In genomic region chr17:45081046-45081703, GRCh38 we compare ENCODE assay signal across 28 cellular contexts. TPM values are rescaled to one million over a fixed set of nuclear protein-coding genes. Genes with fewer than 3 reads are reported as not detected.
A peak's percentile ranks its signal among the peaks of the same experiment; 100 is the strongest.
DNase-seq lines count a peak whose midpoint lies in the region; TF ChIP-seq lines count a peak whose summit lies in the region.
"Had no signal": no experiment of that assay in that cellular context is flagged by ENCODE, and none has a peak within 500 bp of the region (broad histone marks: within the 10 kb centered on the region; RNA-seq: fewer than 3 reads in every experiment).

No MANE protein-coding gene starts in this region.

- POLR2A ChIA-PET in SK-N-SH (lab: Yijun Ruan, JAX): interaction anchor here (0.8 kb wide), 1 partner anchor 67 kb away, joined by 4 read pairs; the partner anchor contains the start of gene HEXIM1
- POLR2A ChIA-PET in activated CD4-positive, alpha-beta T cell treated with anti-CD3 and anti-CD28 coated beads, Interleukin-2, amount 10 ng/mL, durations not matched to agents 7 days and 5 days (lab: Charles Lee): no interaction called here

- H3K9ac ChIP-seq in SK-N-SH: no peak overlapping the region
- no peak overlapping the region for H3K9ac ChIP-seq in smooth muscle cell (ENCODE audit: low read depth)
- H3K9ac ChIP-seq: BLaER1 treated with 17β-estradiol and CSF1 and Interleukin-3, amounts not matched to agents 10 nM and 100 nM had no signal

- H2AFZ ChIP-seq in SK-N-SH (ENCODE audit: low read depth) (no peak overlapping the region), smooth muscle cell (ENCODE audit: low read depth) (no peak overlapping the region)

- peaks cover 20% of the 10 kb centered on the region for H3K36me3 Mint-ChIP-seq in activated CD4-positive, alpha-beta T cell treated with anti-CD3 and anti-CD28 coated beads, Interleukin-2, amount 10 ng/mL, durations not matched to agents 7 days and 5 days (ENCODE audit: low read depth)

- H3F3A ChIP-seq in SK-N-SH (replicated peaks; ENCODE audit: insufficient read depth): peaks cover 11% of the 10 kb centered on the region
- no peaks in the 10 kb centered on the region for H3F3A ChIP-seq in smooth muscle cell (ENCODE audit: low read depth)

- H3K27ac ChIP-seq in SK-N-SH (ENCODE audit: low read depth in 2 of 2, low read length in 1 of 2): peak overlapping the region; percentile 22 to 23; a peak in 3 of 4 replicates
- no peak overlapping the region for H3K27ac ChIP-seq in smooth muscle cell (ENCODE audit: low read depth)
- H3K27ac ChIP-seq: BLaER1 treated with 17β-estradiol and CSF1 and Interleukin-3, amounts not matched to agents 10 nM and 100 nM had no signal

- H3K27me3 Mint-ChIP-seq in activated CD4-positive, alpha-beta T cell treated with anti-CD3 and anti-CD28 coated beads, Interleukin-2, amount 10 ng/mL, durations not matched to agents 7 days and 5 days: no peaks in the 10 kb centered on the region
- H3K27me3 Mint-ChIP-seq: activated CD4-positive, alpha-beta memory T cell treated with anti-CD3 and anti-CD28 coated beads for 36 hours; activated naive CD8-positive, alpha-beta T cell; IgD-negative memory B cell; naive thymus-derived CD8-positive, alpha-beta T cell had no signal

- no peak for TF ChIP-seq EP300 in SK-N-SH (IDR thresholded peaks at IDR 0.05; ENCODE audit: borderline replicate concordance in 1 of 2, low read depth in 1 of 2, low read length in 1 of 2)

- no peak overlapping the region for H3K27ac Mint-ChIP-seq in activated CD4-positive, alpha-beta T cell treated with anti-CD3 and anti-CD28 coated beads, Interleukin-2, amount 10 ng/mL, durations not matched to agents 7 days and 5 days
- H3K27ac Mint-ChIP-seq: activated CD4-positive, alpha-beta memory T cell treated with anti-CD3 and anti-CD28 coated beads for 36 hours; activated naive CD8-positive, alpha-beta T cell; activated T-helper 2 cell treated with anti-CD3 and anti-CD28 coated beads, Interferon-gamma antibody, Interleukin-2, Interleukin-4, amounts not matched to agents 10 μg/mL and 5 μg/mL and 100 μg/mL, durations not matched to agents 14 hours and 24 hours and 36 hours; IgD-negative memory B cell had no signal

- H3K79me2 ChIP-seq in SK-N-SH (ENCODE audit: insufficient read depth) (peaks cover 72% of the 10 kb centered on the region), smooth muscle cell (ENCODE audit: low read depth) (peaks cover 57% of the 10 kb centered on the region)

- H3K4me1 Mint-ChIP-seq in activated CD4-positive, alpha-beta T cell treated with anti-CD3 and anti-CD28 coated beads, Interleukin-2, amount 10 ng/mL, durations not matched to agents 7 days and 5 days: peaks cover 11% of the 10 kb centered on the region
- H3K4me1 Mint-ChIP-seq: H9 had no signal

- H3K4me3 Mint-ChIP-seq in activated CD4-positive, alpha-beta T cell treated with anti-CD3 and anti-CD28 coated beads, Interleukin-2, amount 10 ng/mL, durations not matched to agents 7 days and 5 days: no peak overlapping the region
- H3K4me3 Mint-ChIP-seq: activated CD4-positive, alpha-beta memory T cell treated with anti-CD3 and anti-CD28 coated beads for 36 hours; activated naive CD8-positive, alpha-beta T cell; H9; naive thymus-derived CD8-positive, alpha-beta T cell had no signal

- no peak for TF ChIP-seq RAD21 in SK-N-SH (IDR thresholded peaks at IDR 0.05; ENCODE audit: low read length)

- H3K27me3 ChIP-seq in SK-N-SH (ENCODE audit: insufficient read depth): no peaks in the 10 kb centered on the region
- no peaks in the 10 kb centered on the region for H3K27me3 ChIP-seq in smooth muscle cell (ENCODE audit: low read depth)
- H3K27me3 ChIP-seq: BLaER1 treated with 17β-estradiol and CSF1 and Interleukin-3, amounts not matched to agents 10 nM and 100 nM had no signal

- H3K4me3 ChIP-seq in SK-N-SH (ENCODE audit: low read depth in 2 of 2, low read length in 1 of 2): no peak overlapping the region
- H3K4me3 ChIP-seq in smooth muscle cell: no peak overlapping the region
- H3K4me3 ChIP-seq: BLaER1 treated with 17β-estradiol and CSF1 and Interleukin-3, amounts not matched to agents 10 nM and 100 nM had no signal

- H3K9me3 Mint-ChIP-seq in activated CD4-positive, alpha-beta T cell treated with anti-CD3 and anti-CD28 coated beads, Interleukin-2, amount 10 ng/mL, durations not matched to agents 7 days and 5 days: no peaks in the 10 kb centered on the region
- H3K9me3 Mint-ChIP-seq: activated CD4-positive, alpha-beta memory T cell treated with anti-CD3 and anti-CD28 coated beads for 36 hours; activated T-helper 2 cell treated with anti-CD3 and anti-CD28 coated beads, Interferon-gamma antibody, Interleukin-2, Interleukin-4, amounts not matched to agents 10 μg/mL and 5 μg/mL and 100 μg/mL, durations not matched to agents 14 hours and 24 hours and 36 hours; H9; IgD-negative memory B cell; naive thymus-derived CD8-positive, alpha-beta T cell had no signal

- H3K36me3 ChIP-seq in SK-N-SH (replicated peaks in 1 of 2; ENCODE audit: control insufficient read depth in 1 of 2, insufficient read depth in 2 of 2, low read length in 1 of 2): peaks cover 33 to 56% of the 10 kb centered on the region in 2 experiments
- peaks cover 19% of the 10 kb centered on the region for H3K36me3 ChIP-seq in smooth muscle cell (ENCODE audit: low read depth)

- H3K4me1 ChIP-seq in SK-N-SH (ENCODE audit: control insufficient read depth in 1 of 2, insufficient read depth in 2 of 2, low read depth in 1 of 2, low read length in 1 of 2) (no peaks in the 10 kb centered on the region; a peak in 2 of 4 replicates), smooth muscle cell (ENCODE audit: low read depth) (no peaks in the 10 kb centered on the region)

- H4K20me1 ChIP-seq in SK-N-SH (ENCODE audit: insufficient read depth): peaks cover 21% of the 10 kb centered on the region; the same call in 1 of the 2 replicates
- H4K20me1 ChIP-seq in smooth muscle cell (ENCODE audit: low read depth): peaks cover 45% of the 10 kb centered on the region

- WGBS in SK-N-SH (ENCODE audit: low lambda C conversion rate): 87% methylated on average over 6 of the region's 6 CpGs
- 96% methylated on average over 6 of the region's 6 CpGs for WGBS in smooth muscle cell (ENCODE audit: low lambda C conversion rate)

- H3K9me2 ChIP-seq in SK-N-SH: no peaks in the 10 kb centered on the region

- CTCF ChIA-PET in SK-N-SH (lab: Yijun Ruan, JAX): interaction anchor here (1.4 to 2.2 kb wide), 2 partner anchors 18 to 49 kb away, joined by 3 to 12 read pairs; no protein-coding TSS in a partner anchor
- CTCF ChIA-PET in activated CD4-positive, alpha-beta T cell treated with anti-CD3 and anti-CD28 coated beads, Interleukin-2, amount 10 ng/mL, durations not matched to agents 7 days and 5 days (lab: Charles Lee): no interaction called here

- H3K9me3 ChIP-seq in SK-N-SH: no peaks in the 10 kb centered on the region
- no peaks in the 10 kb centered on the region for H3K9me3 ChIP-seq in smooth muscle cell (replicated peaks; ENCODE audit: low read depth)
- H3K9me3 ChIP-seq: BLaER1 treated with 17β-estradiol and CSF1 and Interleukin-3, amounts not matched to agents 10 nM and 100 nM had no signal

- no peak for TF ChIP-seq CTCF in SK-N-SH (IDR thresholded peaks at IDR 0.05)
- no peak for TF ChIP-seq CTCF in smooth muscle cell (IDR thresholded peaks at IDR 0.05; ENCODE audit: borderline replicate concordance, insufficient read depth, poor library complexity, severe bottlenecking)

- H3K4me2 ChIP-seq in SK-N-SH (no peak overlapping the region), smooth muscle cell (no peak overlapping the region)
- H3K4me2 ChIP-seq: BLaER1 treated with 17β-estradiol and CSF1 and Interleukin-3, amounts not matched to agents 10 nM and 100 nM had no signal

- DNase-seq in Ammon's horn (ENCODE audit: low spot score): peak; percentile 66
- no peak for DNase-seq in SK-N-SH
- peak; percentile 90 for DNase-seq in fibroblast of gingiva (ENCODE audit: low read depth)
- peak; percentile 41 for DNase-seq in pons (ENCODE audit: low spot score)
- no peak for DNase-seq in NCI-H1105 treated with DMSO at 0.1 percent for 48 hours (lab: John Stamatoyannopoulos, UW)
- no peak for DNase-seq in activated CD4-positive, alpha-beta T cell treated with anti-CD3 and anti-CD28 coated beads, Interleukin-2, amount 10 ng/mL, durations not matched to agents 7 days and 5 days
- no peak for DNase-seq in smooth muscle cell (lab: John Stamatoyannopoulos, UW; ENCODE audit: unreplicated experiment)
- no peak for DNase-seq in NOMO-1 (lab: John Stamatoyannopoulos, UW; ENCODE audit: unreplicated experiment in 2 of 2)
- DNase-seq: activated CD4-positive, alpha-beta memory T cell treated with anti-CD3 and anti-CD28 coated beads for 36 hours; activated CD8-positive, alpha-beta memory T cell treated with anti-CD3 and anti-CD28 coated beads, Interleukin-2, amount 50 U/mL, for 48 hours; cerebellar nuclear complex; COR-L47; DMS79; GDM1; H9; naive thymus-derived CD8-positive, alpha-beta T cell; NCI-H1048; NCI-H1694 treated with DMSO at 0.1 percent for 48 hours; NCI-H2171; NCI-H524; occipital lobe; retina; SIG-M5; stimulated activated CD4-positive, alpha-beta T cell treated with anti-CD3 and anti-CD28 coated beads, Interleukin-2, amount 100 ng/mL, for 24 hours had no signal

RNA-seq across cellular contexts. Expression of gene NMT1, which starts 20.1 kb away (rescaled TPM):
- polyA plus RNA-seq in SK-N-SH (2012; rRNA removed) (30.1 and 31.6 TPM in 2 replicates), smooth muscle cell (105 and 148 TPM in 2 replicates)
- polyA plus RNA-seq in SK-N-SH (2012; cell fraction: cytosol; rRNA removed): 28.0 and 32.9 TPM in 2 replicates
- 43.2 and 49.8 TPM in 2 replicates for polyA plus RNA-seq in SK-N-SH (2012; cell fraction: nucleus; rRNA removed)
- 100 to 1,000 TPM; 118 to 138 TPM for total RNA-seq in activated CD4-positive, alpha-beta T cell treated with anti-CD3 and anti-CD28 coated beads, Interleukin-2, amount 10 ng/mL, durations not matched to agents 7 days and 5 days
- 78.7 and 87.6 TPM in 2 replicates for total RNA-seq in smooth muscle cell

RNA-seq across cellular contexts. Expression of gene DCAKD, which starts 29.7 kb away (rescaled TPM):
- 47.6 and 48.8 TPM in 2 replicates for polyA plus RNA-seq in SK-N-SH (2012; rRNA removed)
- 19.9 and 29.3 TPM in 2 replicates for polyA plus RNA-seq in SK-N-SH (2012; cell fraction: cytosol; rRNA removed)
- polyA plus RNA-seq in SK-N-SH (2012; cell fraction: nucleus; rRNA removed): 62.2 and 68.2 TPM in 2 replicates
- total RNA-seq in activated CD4-positive, alpha-beta T cell treated with anti-CD3 and anti-CD28 coated beads, Interleukin-2, amount 10 ng/mL, durations not matched to agents 7 days and 5 days: 10 to 100 TPM; 36.5 to 38.6 TPM
- total RNA-seq in smooth muscle cell: 24.3 and 42.3 TPM in 2 replicates
- 25.7 and 28.4 TPM in 2 replicates for polyA plus RNA-seq in smooth muscle cell

RNA-seq across cellular contexts. Expression of gene PLCD3, which starts 51.1 kb away (rescaled TPM):
- polyA plus RNA-seq in SK-N-SH (2012; rRNA removed): 51.7 and 59.7 TPM in 2 replicates
- 29.6 and 51.7 TPM in 2 replicates for polyA plus RNA-seq in SK-N-SH (2012; cell fraction: cytosol; rRNA removed)
- 71.1 and 76.2 TPM in 2 replicates for polyA plus RNA-seq in SK-N-SH (2012; cell fraction: nucleus; rRNA removed)
- total RNA-seq in activated CD4-positive, alpha-beta T cell treated with anti-CD3 and anti-CD28 coated beads, Interleukin-2, amount 10 ng/mL, durations not matched to agents 7 days and 5 days: 1 to 10 TPM; 3.0 to 4.1 TPM
- total RNA-seq in smooth muscle cell: 24.0 and 43.3 TPM in 2 replicates
- 33.4 and 33.7 TPM in 2 replicates for polyA plus RNA-seq in smooth muscle cell
- polyA plus RNA-seq: IgD-negative memory B cell had no signal

RNA-seq across cellular contexts. Expression of gene ACBD4, which starts 54.3 kb away (rescaled TPM):
- 15.8 and 18.1 TPM in 2 replicates for polyA plus RNA-seq in SK-N-SH (2012; rRNA removed)
- polyA plus RNA-seq in SK-N-SH (2012; cell fraction: cytosol; rRNA removed): 4.4 and 7.8 TPM in 2 replicates
- 101 and 115 TPM in 2 replicates for polyA plus RNA-seq in SK-N-SH (2012; cell fraction: nucleus; rRNA removed)
- total RNA-seq in activated CD4-positive, alpha-beta T cell treated with anti-CD3 and anti-CD28 coated beads, Interleukin-2, amount 10 ng/mL, durations not matched to agents 7 days and 5 days: 10 to 100 TPM; 18.4 to 19.7 TPM
- 0.49 and 4.6 TPM in 2 replicates for total RNA-seq in smooth muscle cell
- 5.0 and 5.9 TPM in 2 replicates for polyA plus RNA-seq in smooth muscle cell

Comparison
In these comparisons a context has a peak if more than half of its experiments do, and no peak if none do; other contexts are left out.
1. DNase-seq: peak in Ammon's horn (single experiment), fibroblast of gingiva (single experiment) and pons (single experiment); none in SK-N-SH (single experiment), NCI-H1105 treated with DMSO at 0.1 percent for 48 hours (single experiment), activated CD4-positive, alpha-beta T cell treated with anti-CD3 and anti-CD28 coated beads, Interleukin-2, amount 10 ng/mL, durations not matched to agents 7 days and 5 days (single experiment), smooth muscle cell (single experiment) and NOMO-1 (0 of 2).